8 cellular contexts compared by ENCODE assay signal in the genomic region with DNA sequence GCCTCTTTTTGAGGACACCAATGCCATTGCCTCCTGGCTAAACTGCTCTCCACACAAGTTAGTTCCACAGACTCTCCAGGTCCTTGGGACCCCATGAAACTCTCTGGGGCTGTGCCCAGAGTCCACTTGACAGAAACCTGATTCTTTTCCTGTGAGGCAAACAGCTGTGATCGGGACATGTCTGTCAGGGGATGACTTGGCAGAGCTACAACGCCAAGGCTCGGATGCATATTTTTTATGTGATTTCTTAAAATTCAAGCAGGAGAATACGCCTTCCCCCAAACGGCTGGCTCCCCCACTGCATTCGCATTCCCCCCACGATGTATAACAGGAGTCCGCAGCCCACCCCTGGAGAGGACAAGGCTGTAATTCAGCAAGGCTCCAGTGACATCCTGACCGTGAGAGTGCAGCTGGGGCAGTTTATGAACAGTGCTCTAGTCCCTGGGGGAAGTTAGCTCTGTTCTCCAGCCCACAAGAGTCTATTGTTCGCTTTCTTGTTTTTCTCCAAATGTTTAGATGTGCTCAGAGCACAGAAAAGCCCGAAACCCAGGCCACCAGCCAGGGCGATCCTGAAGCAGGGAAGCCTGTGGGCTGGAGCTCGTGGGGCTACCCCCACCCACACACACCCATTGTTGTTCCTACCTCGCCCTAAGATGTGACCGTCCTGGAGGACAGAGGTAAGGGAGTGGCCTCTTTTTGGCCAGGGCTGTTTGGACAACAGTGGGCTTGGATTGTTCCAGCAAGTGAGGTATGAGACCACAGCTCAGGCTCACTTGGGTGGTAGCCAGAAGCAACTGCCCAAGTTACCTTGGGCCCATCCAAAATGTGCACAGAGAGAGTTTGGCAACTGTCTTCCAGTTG.
DNase-seq lines count a peak whose midpoint lies in the region; ATAC-seq and TF ChIP-seq lines count a peak whose summit lies in the region.

No MANE protein-coding gene starts in this region.

- peak overlapping the region; percentile 31 for H2AFZ ChIP-seq in neuronal stem cell (ENCODE audit: low read length)

- H3K14ac ChIP-seq in neuronal stem cell (ENCODE audit: low read length): no peak overlapping the region

- H4K8ac ChIP-seq in neuronal stem cell (ENCODE audit: low read depth, low read length): no peak overlapping the region

- POLR2A ChIA-PET in AG04450 (lab: Yijun Ruan, JAX): interaction anchor here (0.6 to 1.0 kb wide), 4 partner anchors 35 to 160 kb away, joined by 3 to 4 read pairs (median 3); a partner anchor contains a TSS
- POLR2A ChIA-PET in RWPE1 (lab: Yijun Ruan, JAX; ENCODE audit: low non-redundant PET): no interaction called here

- no CpG with 5 or more reads among the region's 15 CpGs for WGBS in neuronal stem cell (ENCODE audit: extremely low coverage in 2 of 2, insufficient read length in 2 of 2, insufficient replicate concordance in 1 of 2), 2 donors

- peaks cover 27 to 29% of the 10 kb centered on the region in 2 donors for H3K4me1 ChIP-seq in neuronal stem cell (ENCODE audit: control insufficient read depth in 2 of 2, insufficient read depth in 1 of 2, low read depth in 1 of 2, low read length in 2 of 2)

- no peaks in the 10 kb centered on the region for H3K27me3 ChIP-seq in AG04450 (ENCODE audit: control insufficient read depth, insufficient read depth, low read length)
- no peaks in the 10 kb centered on the region for H3K27me3 ChIP-seq in neuronal stem cell (ENCODE audit: control insufficient read depth in 3 of 3, insufficient read depth in 3 of 3, low read depth in 1 of 3, low read length in 3 of 3)

- H3K79me1 ChIP-seq in neuronal stem cell (ENCODE audit: low read depth, low read length): no peaks in the 10 kb centered on the region

- peak overlapping the region; percentile 76 for H3K18ac ChIP-seq in neuronal stem cell (ENCODE audit: low read length)

- H3K9me3 ChIP-seq in AG04450 (ENCODE audit: control insufficient read depth, insufficient read depth, low read length) (peaks cover 6% of the 10 kb centered on the region; the same call in 1 of the 2 replicates), neuronal stem cell (replicated peaks in 1 of 2; ENCODE audit: control insufficient read depth in 2 of 2, insufficient read depth in 1 of 2, low read depth in 1 of 2, low read length in 2 of 2) (peaks cover 0 to 8% of the 10 kb centered on the region in 2 donors)

- H3K27ac ChIP-seq in AG04450 (ENCODE audit: low read depth, low read length): peak overlapping the region; percentile 39
- peak overlapping the region; percentile 19; the same call in 1 of the 2 replicates for H3K27ac ChIP-seq in RWPE1
- no peak overlapping the region for H3K27ac ChIP-seq in neuronal stem cell (replicated peaks; ENCODE audit: low read length)

- peak overlapping the region; percentile 22 for H2AK5ac ChIP-seq in neuronal stem cell (ENCODE audit: low read depth, low read length)

- peak overlapping the region; percentile 38 for H3K9ac ChIP-seq in neuronal stem cell (ENCODE audit: low read depth, low read length, poor library complexity)

- H4K91ac ChIP-seq in neuronal stem cell (ENCODE audit: low read depth, low read length, poor library complexity): no peak overlapping the region

- no peaks in the 10 kb centered on the region for H3K36me3 ChIP-seq in neuronal stem cell (replicated peaks in 1 of 2; ENCODE audit: control insufficient read depth in 2 of 2, insufficient read depth in 2 of 2, low read length in 2 of 2)

- CTCF ChIA-PET in AG04450 (lab: Charles Lee): interaction anchor here (0.6 to 0.7 kb wide), 3 partner anchors 28 to 699 kb away, joined by 3 to 4 read pairs (median 3); no protein-coding TSS in a partner anchor
- CTCF ChIA-PET in RWPE1 (lab: Yijun Ruan, JAX): interaction anchor here (0.7 kb wide), 1 partner anchor 43 kb away, joined by 6 read pairs; no protein-coding TSS in a partner anchor

- H3K4ac ChIP-seq in neuronal stem cell (ENCODE audit: low read length): no peak overlapping the region

- H3K4me3 ChIP-seq in AG04450 (ENCODE audit: low read depth, low read length): no peak overlapping the region
- H3K4me3 ChIP-seq in fibroblast of pulmonary artery (replicated peaks; ENCODE audit: low read depth, low read length): no peak overlapping the region
- H3K4me3 ChIP-seq in neuronal stem cell (ENCODE audit: low read length in 2 of 2): no peak overlapping the region

- H3K23ac ChIP-seq in neuronal stem cell (ENCODE audit: low read depth, low read length, poor library complexity): no peak overlapping the region

- no peak overlapping the region for H2BK15ac ChIP-seq in neuronal stem cell (ENCODE audit: low read length)

- ATAC-seq in HG02571 (IDR thresholded peaks at IDR 0.05; ENCODE audit: unreplicated experiment) (no peak), HG03460 (IDR thresholded peaks at IDR 0.05; ENCODE audit: unreplicated experiment) (no peak)

- H3K4me2 ChIP-seq in neuronal stem cell (ENCODE audit: insufficient read depth, low read length, poor library complexity, severe bottlenecking): no peak overlapping the region

- no peak overlapping the region for H2BK12ac ChIP-seq in neuronal stem cell (ENCODE audit: low read length)

- TF ChIP-seq CTCF in AG04450 (IDR thresholded peaks at IDR 0.05; ENCODE audit: low read depth, low read length) (no peak), RWPE1 (conservative IDR thresholded peaks at IDR 0.05; ENCODE audit: low read depth) (no peak), fibroblast of pulmonary artery (IDR thresholded peaks at IDR 0.05; ENCODE audit: low read length, missing control alignments) (no peak)

- DNase-seq in AG04450 (ENCODE audit: low read depth, low spot score) (no peak), RWPE1 (ENCODE audit: low spot score) (no peak), fibroblast of pulmonary artery (ENCODE audit: low read depth) (peak; percentile 84), neuronal stem cell (ENCODE audit: low spot score) (no peak), DMS153 (lab: John Stamatoyannopoulos, UW) (no peak)
- DNase-seq in stimulated activated CD4-positive, alpha-beta T cell treated with anti-CD3 and anti-CD28 coated beads, Interleukin-4, amount 100 ng/mL, for 1 hour: no peak

- H2BK5ac ChIP-seq in neuronal stem cell (ENCODE audit: low read length): no peak overlapping the region

- no peak overlapping the region for H2BK120ac ChIP-seq in neuronal stem cell (ENCODE audit: low read depth, low read length)
